ENCODE assay signal across 14 cellular contexts in the genomic region with DNA sequence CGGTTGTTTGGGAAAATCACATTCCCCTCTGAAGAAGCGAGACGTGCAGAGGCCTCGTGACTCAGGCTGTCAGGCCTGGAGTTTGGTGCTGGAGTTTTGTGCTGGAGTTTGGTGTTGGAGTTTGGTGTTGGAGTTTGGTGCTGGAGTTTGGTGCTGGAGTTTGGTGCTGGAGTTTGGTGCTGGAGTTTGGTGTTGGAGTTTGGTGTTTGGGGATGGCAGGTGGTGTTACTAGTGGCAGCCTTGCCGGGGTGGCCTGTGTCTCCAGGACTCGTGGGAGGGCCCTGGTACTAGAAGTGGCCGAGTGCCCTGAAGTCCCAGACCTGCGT. TPM values are rescaled to one million over a fixed set of nuclear protein-coding genes. Genes with fewer than 3 reads are reported as not detected.
DNase-seq lines count a peak whose midpoint lies in the region; ATAC-seq and TF ChIP-seq lines count a peak whose summit lies in the region.
"Had no signal": no experiment of that assay in that cellular context is flagged by ENCODE, and none has a peak within 500 bp of the region (broad histone marks: within the 10 kb centered on the region; RNA-seq: fewer than 3 reads in every experiment).

No MANE protein-coding gene starts in this region.

- H3K4me3 Mint-ChIP-seq in CD4-positive, alpha-beta memory T cell: peak overlapping the region in 7 of 8 donors; percentile 23 to 68 (median 57)
- H3K4me3 Mint-ChIP-seq in IgD-negative memory B cell: peak overlapping the region in 3 of 4 donors; percentile 0 to 73 (median 68)
- H3K4me3 Mint-ChIP-seq in brain: peak overlapping the region in 3 of 5 experiments; percentile 20 to 58 (median 49)
- peak overlapping the region; percentile 74 for H3K4me3 Mint-ChIP-seq in natural killer cell treated with Interleukin-12 subunit alpha and Interleukin-12 subunit beta and Interleukin-15 and Interleukin-18, amount 100 ng/mL, for 72 hours

- H3K36me3 Mint-ChIP-seq in CD4-positive, alpha-beta memory T cell: peaks cover 0 to 1% of the 10 kb centered on the region in 2 donors
- peaks cover 5% of the 10 kb centered on the region for H3K36me3 Mint-ChIP-seq in IgD-negative memory B cell
- no peaks in the 10 kb centered on the region for H3K36me3 Mint-ChIP-seq in brain
- H3K36me3 Mint-ChIP-seq in natural killer cell treated with Interleukin-12 subunit alpha and Interleukin-12 subunit beta and Interleukin-15 and Interleukin-18, amount 100 ng/mL, for 72 hours: no peaks in the 10 kb centered on the region

- H3K27ac Mint-ChIP-seq in CD4-positive, alpha-beta memory T cell: peak overlapping the region; percentile 66 to 95 (median 89)
- peak overlapping the region; percentile 15 to 89 (median 89) for H3K27ac Mint-ChIP-seq in IgD-negative memory B cell
- peak overlapping the region; percentile 68 to 89 (median 79) for H3K27ac Mint-ChIP-seq in brain
- peak overlapping the region in 1 of 2 donors; percentile 14 for H3K27ac Mint-ChIP-seq in natural killer cell treated with Interleukin-12 subunit alpha and Interleukin-12 subunit beta and Interleukin-15 and Interleukin-18, amount 100 ng/mL, for 72 hours

- H3K27me3 ChIP-seq in CD4-positive, alpha-beta memory T cell (ENCODE audit: insufficient read depth, low read length): no peaks in the 10 kb centered on the region
- H3K27me3 ChIP-seq: cardiac muscle cell, esophagus muscularis mucosa, Peyer's patch, suprapubic skin had no signal

- peaks cover 9 to 19% (median 13%) of the 10 kb centered on the region in 4 donors for H3K4me1 Mint-ChIP-seq in CD4-positive, alpha-beta memory T cell
- peaks cover 7 to 12% (median 11%) of the 10 kb centered on the region in 3 donors for H3K4me1 Mint-ChIP-seq in IgD-negative memory B cell
- peaks cover 49% of the 10 kb centered on the region for H3K4me1 Mint-ChIP-seq in brain
- peaks cover 13 to 26% of the 10 kb centered on the region in 2 donors for H3K4me1 Mint-ChIP-seq in natural killer cell treated with Interleukin-12 subunit alpha and Interleukin-12 subunit beta and Interleukin-15 and Interleukin-18, amount 100 ng/mL, for 72 hours (ENCODE audit: low read depth in 2 of 2)

- no peak overlapping the region for H3K4me3 ChIP-seq in CD4-positive, alpha-beta memory T cell (ENCODE audit: low read length in 2 of 2)
- H3K4me3 ChIP-seq: cardiac muscle cell, esophagus muscularis mucosa, suprapubic skin had no signal

- CTCF ChIA-PET in CD4-positive, alpha-beta memory T cell (lab: Charles Lee; ENCODE audit: partially characterized antibody): interaction anchor here (0.9 to 2.5 kb wide), 5 partner anchors 13 to 293 kb away, joined by 3 to 13 read pairs (median 5); partner anchors contain the start of genes CCNF and TBC1D24

- no peak for ATAC-seq in natural killer cell treated with Interleukin-12 subunit alpha and Interleukin-12 subunit beta and Interleukin-15 and Interleukin-18, amount 100 ng/mL, for 72 hours
- no peak for ATAC-seq in HG03039 (IDR thresholded peaks at IDR 0.05; ENCODE audit: unreplicated experiment)
- ATAC-seq in HG02870 (IDR thresholded peaks at IDR 0.05; ENCODE audit: unreplicated experiment): no peak

- no peaks in the 10 kb centered on the region for H3K9me3 ChIP-seq in CD4-positive, alpha-beta memory T cell (ENCODE audit: control insufficient read depth in 1 of 2, low read length in 2 of 2)
- H3K9me3 ChIP-seq: esophagus muscularis mucosa, Peyer's patch, suprapubic skin had no signal

- no peak for DNase-seq in CD4-positive, alpha-beta memory T cell
- DNase-seq in natural killer cell treated with Interleukin-12 subunit alpha and Interleukin-12 subunit beta and Interleukin-15 and Interleukin-18, amount 100 ng/mL, for 72 hours (ENCODE audit: low spot score): no peak
- DNase-seq in ACHN (no peak), NCI-H187 treated with DMSO at 0.1 percent for 48 hours (lab: John Stamatoyannopoulos, UW) (no peak)
- DNase-seq: mesenchymal stem cell, NCI-H1105 had no signal

- in situ Hi-C loops in ACHN (cut with HindIII; ENCODE audit: low pct_ligation_motif_present, low pct_unique_long_range_greater_than_20kb, low sequenced_read_pairs): no loop called here

- no peaks in the 10 kb centered on the region for H3K9me3 Mint-ChIP-seq in CD4-positive, alpha-beta memory T cell
- H3K9me3 Mint-ChIP-seq in IgD-negative memory B cell (no peaks in the 10 kb centered on the region), brain (peaks cover 0 to 2% (median 0%) of the 10 kb centered on the region in 5 experiments)
- no peaks in the 10 kb centered on the region for H3K9me3 Mint-ChIP-seq in natural killer cell treated with Interleukin-12 subunit alpha and Interleukin-12 subunit beta and Interleukin-15 and Interleukin-18, amount 100 ng/mL, for 72 hours

- H3K4me1 ChIP-seq in CD4-positive, alpha-beta memory T cell (ENCODE audit: insufficient read depth, low read length): peaks cover 14% of the 10 kb centered on the region

- no peak overlapping the region for H3K27ac ChIP-seq in CD4-positive, alpha-beta memory T cell (ENCODE audit: low read depth, low read length)
- H3K27ac ChIP-seq: cardiac muscle cell, esophagus muscularis mucosa, Peyer's patch, suprapubic skin had no signal

- no peaks in the 10 kb centered on the region for H3K36me3 ChIP-seq in CD4-positive, alpha-beta memory T cell (ENCODE audit: insufficient read depth, low read length)
- H3K36me3 ChIP-seq: cardiac muscle cell, Peyer's patch, suprapubic skin had no signal

- H3K27me3 Mint-ChIP-seq in CD4-positive, alpha-beta memory T cell: no peaks in the 10 kb centered on the region
- H3K27me3 Mint-ChIP-seq in IgD-negative memory B cell: peaks cover 2% of the 10 kb centered on the region
- no peaks in the 10 kb centered on the region for H3K27me3 Mint-ChIP-seq in brain
- H3K27me3 Mint-ChIP-seq in natural killer cell treated with Interleukin-12 subunit alpha and Interleukin-12 subunit beta and Interleukin-15 and Interleukin-18, amount 100 ng/mL, for 72 hours: no peaks in the 10 kb centered on the region

- POLR2A ChIA-PET in CD4-positive, alpha-beta memory T cell (lab: Charles Lee; ENCODE audit: partially characterized antibody): interaction anchor here (1.3 to 2.0 kb wide), 3 partner anchors 13 to 282 kb away, joined by 4 to 8 read pairs (median 4); partner anchors contain the start of genes CCNF, MLST8 and TBC1D24

- intact Hi-C loops in CD4-positive, alpha-beta memory T cell (cut with micrococcal nuclease): loop anchor here (1.0 kb wide), 6 partner anchors 13 to 464 kb away; partner anchors contain the start of genes ABCA3, ATP6V0C and TEDC2

- no peak for TF ChIP-seq CTCF in brain (conservative IDR thresholded peaks at IDR 0.05)

RNA-seq across cellular contexts. Expression of gene TBC1D24, which starts 12.6 kb away (rescaled TPM):
- total RNA-seq in CD4-positive, alpha-beta memory T cell: 10 to 100 TPM in 1 of 2 experiments, 1 to 10 TPM in 1; 9.6 to 13.7 TPM
- 1 to 10 TPM; 1.3 to 1.8 TPM for polyA plus RNA-seq in CD4-positive, alpha-beta memory T cell
- polyA plus RNA-seq in IgD-negative memory B cell (3.3 TPM), brain (ENCODE audit: insufficient read depth, low read depth, low replicate concordance) (23.3 TPM)
- total RNA-seq in natural killer cell treated with Interleukin-12 subunit alpha and Interleukin-12 subunit beta and Interleukin-15 and Interleukin-18, amount 100 ng/mL, for 72 hours: 10 to 100 TPM; 22.0 to 39.9 TPM

RNA-seq across cellular contexts. Expression of gene NTN3, which starts 16.4 kb away (rescaled TPM):
- not detected for total RNA-seq in CD4-positive, alpha-beta memory T cell
- polyA plus RNA-seq in CD4-positive, alpha-beta memory T cell: not detected
- polyA plus RNA-seq in IgD-negative memory B cell (not detected), brain (ENCODE audit: insufficient read depth, low read depth, low replicate concordance) (0.58 TPM)
- total RNA-seq in natural killer cell treated with Interleukin-12 subunit alpha and Interleukin-12 subunit beta and Interleukin-15 and Interleukin-18, amount 100 ng/mL, for 72 hours: not detected
- total RNA-seq: Peyer's patch, suprapubic skin had no signal

RNA-seq across cellular contexts. Expression of gene ATP6V0C, which starts 26.3 kb away (rescaled TPM):
- 100 to 1,000 TPM; 125 to 129 TPM for total RNA-seq in CD4-positive, alpha-beta memory T cell
- polyA plus RNA-seq in CD4-positive, alpha-beta memory T cell: 10 to 100 TPM; 57.5 to 81.6 TPM
- polyA plus RNA-seq in IgD-negative memory B cell (105 TPM), brain (ENCODE audit: insufficient read depth, low read depth, low replicate concordance) (403 TPM)
- total RNA-seq in natural killer cell treated with Interleukin-12 subunit alpha and Interleukin-12 subunit beta and Interleukin-15 and Interleukin-18, amount 100 ng/mL, for 72 hours: 100 to 1,000 TPM; 103 to 146 TPM

RNA-seq across cellular contexts. Expression of gene TEDC2, which starts 27.6 kb away (rescaled TPM):
- under 1 TPM; 0.44 to 0.55 TPM for total RNA-seq in CD4-positive, alpha-beta memory T cell
- polyA plus RNA-seq in CD4-positive, alpha-beta memory T cell: under 1 TPM in 1 of 2 donors, not detected in 1; 0.44 TPM
- polyA plus RNA-seq in IgD-negative memory B cell (1.0 TPM), brain (ENCODE audit: insufficient read depth, low read depth, low replicate concordance) (20.4 TPM)
- 10 to 100 TPM in 1 of 2 donors, 1 to 10 TPM in 1; 8.6 to 39.0 TPM for total RNA-seq in natural killer cell treated with Interleukin-12 subunit alpha and Interleukin-12 subunit beta and Interleukin-15 and Interleukin-18, amount 100 ng/mL, for 72 hours

RNA-seq across cellular contexts. Expression of gene AMDHD2, which starts 32.7 kb away (rescaled TPM):
- total RNA-seq in CD4-positive, alpha-beta memory T cell: 100 to 1,000 TPM; 114 to 121 TPM
- 10 to 100 TPM; 17.0 to 22.3 TPM for polyA plus RNA-seq in CD4-positive, alpha-beta memory T cell
- polyA plus RNA-seq in IgD-negative memory B cell (22.2 TPM), brain (ENCODE audit: insufficient read depth, low read depth, low replicate concordance) (18.9 TPM)
- 10 to 100 TPM; 34.1 to 63.9 TPM for total RNA-seq in natural killer cell treated with Interleukin-12 subunit alpha and Interleukin-12 subunit beta and Interleukin-15 and Interleukin-18, amount 100 ng/mL, for 72 hours
